Comparison of ENCODE assay signal across 15 cellular contexts in genomic region chr18:23844991-23845680, GRCh38.
A peak's percentile ranks its signal among the peaks of the same experiment; 100 is the strongest.
DNase-seq lines count a peak whose midpoint lies in the region; ATAC-seq and TF ChIP-seq lines count a peak whose summit lies in the region.
"Had no signal": no experiment of that assay in that cellular context is flagged by ENCODE, and none has a peak within 500 bp of the region (broad histone marks: within the 10 kb centered on the region; RNA-seq: fewer than 3 reads in every experiment).

No MANE protein-coding gene starts in this region.

- intact Hi-C loops in PC-3 (cut with micrococcal nuclease) (no loop called here), colonic mucosa (cut with DNase I) (no loop called here)

- H3K9me3 Mint-ChIP-seq in nephron progenitor cell, result no peaks in the 10 kb centered on the region
- H3K9me3 Mint-ChIP-seq: memory B cell; stimulated activated memory B cell treated with anti-CD40 and anti-IgM and Interleukin-4, amounts not matched to agents 10 μg/mL and 1 μg/mL and 100 μg/mL, for 72 hours had no signal

- no peaks in the 10 kb centered on the region for H3K79me2 ChIP-seq in PC-3 (ENCODE audit: low read length)

- peaks cover 9% of the 10 kb centered on the region for H3K27me3 Mint-ChIP-seq in nephron progenitor cell (ENCODE audit: low read depth, poor library complexity)
- H3K27me3 Mint-ChIP-seq: stimulated activated memory B cell treated with anti-CD40 and anti-IgM and Interleukin-4, amounts not matched to agents 10 μg/mL and 1 μg/mL and 100 μg/mL, for 72 hours had no signal

- H4K20me1 ChIP-seq in PC-3 (ENCODE audit: low read length), result no peaks in the 10 kb centered on the region

- H3K9me3 ChIP-seq in PC-3 (ENCODE audit: low read length) (no peaks in the 10 kb centered on the region), colonic mucosa (no peaks in the 10 kb centered on the region)
- H3K9me3 ChIP-seq: heart left ventricle had no signal

- DNase-seq in Daoy (ENCODE audit: low read depth) (peak; percentile 22), PC-3 (peak; percentile 69), epithelial cell of prostate (ENCODE audit: low read depth, low spot score) (no peak), nephron progenitor cell (peak; percentile 35), colonic mucosa (no peak), RPMI8226 (no peak)
- DNase-seq in stimulated activated CD4-positive, alpha-beta T cell treated with anti-CD3 and anti-CD28 coated beads, Interleukin-2, amount 100 ng/mL, for 48 hours, result no peak
- DNase-seq in stimulated activated CD4-positive, alpha-beta T cell treated with anti-CD3 and anti-CD28 coated beads, Interleukin-4, amount 100 ng/mL, for 4 hours, result no peak
- DNase-seq: activated CD4-positive, alpha-beta T cell treated with anti-CD3 and anti-CD28 coated beads for 48 hours; heart left ventricle; NCI-H187; stimulated activated CD4-positive, alpha-beta T cell treated with anti-CD3 and anti-CD28 coated beads, Interleukin-2, amount 100 ng/mL, for 24 hours had no signal

- CTCF ChIA-PET in PC-3 (lab: Charles Lee), result no interaction called here

- peaks cover 4% of the 10 kb centered on the region for H3F3A ChIP-seq in PC-3 (ENCODE audit: low read length, unreplicated experiment)

- H3K4me3 Mint-ChIP-seq in nephron progenitor cell, result no peak overlapping the region
- H3K4me3 Mint-ChIP-seq: memory B cell; stimulated activated memory B cell treated with anti-CD40 and anti-IgM and Interleukin-4, amounts not matched to agents 10 μg/mL and 1 μg/mL and 100 μg/mL, for 72 hours had no signal

- H3K9me2 ChIP-seq in PC-3 (replicated peaks; ENCODE audit: low read length), result no peaks in the 10 kb centered on the region

- ATAC-seq in PC-3, result peak; percentile 71
- ATAC-seq: K562; stimulated activated memory B cell treated with anti-CD40 and anti-IgM and Interleukin-4, amounts not matched to agents 10 μg/mL and 1 μg/mL and 100 μg/mL, for 72 hours had no signal

- H3K9ac ChIP-seq in PC-3 (ENCODE audit: low read length) (no peak overlapping the region), colonic mucosa (ENCODE audit: low read depth in 2 of 2, low read length in 2 of 2) (no peak overlapping the region)

- TSS peak; percentile 34 for BruUV-seq in PC-3 (replicated peaks; lab: Mats Ljungman, UMichigan)

- no peaks in the 10 kb centered on the region for H3K27me3 ChIP-seq in PC-3 (ENCODE audit: low read length)
- H3K27me3 ChIP-seq in colonic mucosa, result no peaks in the 10 kb centered on the region
- H3K27me3 ChIP-seq: heart left ventricle had no signal

- H3K36me3 Mint-ChIP-seq in nephron progenitor cell (ENCODE audit: low read depth), result no peaks in the 10 kb centered on the region
- H3K36me3 Mint-ChIP-seq: memory B cell; stimulated activated memory B cell treated with anti-CD40 and anti-IgM and Interleukin-4, amounts not matched to agents 10 μg/mL and 1 μg/mL and 100 μg/mL, for 72 hours had no signal

- H3K4me1 ChIP-seq in PC-3 (ENCODE audit: insufficient read depth, low read length), result peaks cover 38% of the 10 kb centered on the region
- H3K4me1 ChIP-seq in colonic mucosa, result no peaks in the 10 kb centered on the region
- H3K4me1 ChIP-seq: heart left ventricle had no signal

- POLR2A ChIA-PET in PC-3 (lab: Charles Lee; ENCODE audit: unreplicated experiment), result no interaction called here

- H3K27ac ChIP-seq in PC-3 (ENCODE audit: low read length) (peak overlapping the region; percentile 29), epithelial cell of prostate (peak overlapping the region; percentile 64), colonic mucosa (no peak overlapping the region)
- H3K27ac ChIP-seq: heart left ventricle had no signal

- H3K36me3 ChIP-seq in PC-3 (ENCODE audit: low read depth, low read length) (peaks cover 69% of the 10 kb centered on the region), colonic mucosa (no peaks in the 10 kb centered on the region)

- H3K4me1 Mint-ChIP-seq in nephron progenitor cell, result peaks cover 18% of the 10 kb centered on the region
- H3K4me1 Mint-ChIP-seq: stimulated activated memory B cell treated with anti-CD40 and anti-IgM and Interleukin-4, amounts not matched to agents 10 μg/mL and 1 μg/mL and 100 μg/mL, for 72 hours had no signal

- no peak overlapping the region for H2AFZ ChIP-seq in PC-3 (ENCODE audit: low read length)

- TF ChIP-seq CTCF in PC-3 (conservative IDR thresholded peaks at IDR 0.05; ENCODE audit: low read depth, low read length), result no peak
- TF ChIP-seq CTCF in nephron progenitor cell (IDR thresholded peaks at IDR 0.05), result no peak
- TF ChIP-seq CTCF in colonic mucosa (IDR thresholded peaks at IDR 0.05), result no peak

- H3K27ac Mint-ChIP-seq in nephron progenitor cell, result no peak overlapping the region
- H3K27ac Mint-ChIP-seq: memory B cell; stimulated activated memory B cell treated with anti-CD40 and anti-IgM and Interleukin-4, amounts not matched to agents 10 μg/mL and 1 μg/mL and 100 μg/mL, for 72 hours had no signal

- peak overlapping the region; percentile 18 for H3K4me2 ChIP-seq in PC-3 (ENCODE audit: low read length)

- H3K4me3 ChIP-seq in PC-3 (ENCODE audit: low read length), result no peak overlapping the region
- H3K4me3 ChIP-seq in colonic mucosa, result no peak overlapping the region
- H3K4me3 ChIP-seq: heart left ventricle, K562 had no signal

Comparison
In these comparisons a context has a peak if more than half of its experiments do, and no peak if none do; other contexts are left out.
1. DNase-seq: peak in Daoy (single experiment), PC-3 (single experiment) and nephron progenitor cell (single experiment); none in epithelial cell of prostate (single experiment), stimulated activated CD4-positive, alpha-beta T cell treated with anti-CD3 and anti-CD28 coated beads, Interleukin-2, amount 100 ng/mL, for 48 hours (0 of 2), colonic mucosa (single experiment), stimulated activated CD4-positive, alpha-beta T cell treated with anti-CD3 and anti-CD28 coated beads, Interleukin-4, amount 100 ng/mL, for 4 hours (0 of 2) and RPMI8226 (single experiment).